In the genomic region with DNA sequence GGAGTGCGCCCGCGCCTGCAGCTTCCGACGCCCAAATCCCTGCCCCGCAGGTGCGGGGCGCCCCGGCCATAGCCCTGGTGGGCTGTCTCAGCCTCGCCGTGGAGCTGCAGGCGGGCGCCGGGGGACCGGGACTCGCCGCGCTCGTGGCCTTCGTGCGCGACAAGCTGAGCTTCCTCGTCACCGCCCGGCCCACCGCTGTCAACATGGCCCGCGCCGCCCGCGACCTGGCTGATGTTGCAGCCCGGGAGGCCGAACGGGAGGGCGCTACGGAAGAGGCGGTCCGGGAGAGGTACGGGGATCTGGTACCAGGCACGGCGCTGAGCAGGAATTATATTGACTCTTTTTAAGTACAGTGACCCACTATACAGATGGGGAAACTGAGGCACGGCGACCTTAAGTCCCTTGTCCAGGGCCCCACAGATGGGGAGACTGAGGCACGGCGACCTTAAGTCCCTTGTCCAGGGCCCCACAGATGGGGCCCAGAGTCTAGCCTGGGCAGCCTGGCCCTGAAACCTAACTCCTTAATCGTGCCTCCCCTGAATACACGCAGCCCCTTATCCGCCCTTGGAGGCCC, we compare ENCODE assay signal across 1 cellular context.
TF ChIP-seq lines count a peak whose summit lies in the region.

No MANE protein-coding gene starts in this region.

TF ChIP-seq in liver, 16 proteins besides CTCF, POLR2A, EP300 and RAD21 (continued from another document):
- TF ChIP-seq, protein P1, sequence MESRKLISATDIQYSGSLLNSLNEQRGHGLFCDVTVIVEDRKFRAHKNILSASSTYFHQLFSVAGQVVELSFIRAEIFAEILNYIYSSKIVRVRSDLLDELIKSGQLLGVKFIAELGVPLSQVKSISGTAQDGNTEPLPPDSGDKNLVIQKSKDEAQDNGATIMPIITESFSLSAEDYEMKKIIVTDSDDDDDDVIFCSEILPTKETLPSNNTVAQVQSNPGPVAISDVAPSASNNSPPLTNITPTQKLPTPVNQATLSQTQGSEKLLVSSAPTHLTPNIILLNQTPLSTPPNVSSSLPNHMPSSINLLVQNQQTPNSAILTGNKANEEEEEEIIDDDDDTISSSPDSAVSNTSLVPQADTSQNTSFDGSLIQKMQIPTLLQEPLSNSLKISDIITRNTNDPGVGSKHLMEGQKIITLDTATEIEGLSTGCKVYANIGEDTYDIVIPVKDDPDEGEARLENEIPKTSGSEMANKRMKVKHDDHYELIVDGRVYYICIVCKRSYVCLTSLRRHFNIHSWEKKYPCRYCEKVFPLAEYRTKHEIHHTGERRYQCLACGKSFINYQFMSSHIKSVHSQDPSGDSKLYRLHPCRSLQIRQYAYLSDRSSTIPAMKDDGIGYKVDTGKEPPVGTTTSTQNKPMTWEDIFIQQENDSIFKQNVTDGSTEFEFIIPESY (IDR thresholded peaks at IDR 0.05) = no peak
- TF ChIP-seq FOXA1 (IDR thresholded peaks at IDR 0.05) = no peak
- TF ChIP-seq HNF4G (IDR thresholded peaks at IDR 0.05) = no peak
- TF ChIP-seq, protein P2, sequence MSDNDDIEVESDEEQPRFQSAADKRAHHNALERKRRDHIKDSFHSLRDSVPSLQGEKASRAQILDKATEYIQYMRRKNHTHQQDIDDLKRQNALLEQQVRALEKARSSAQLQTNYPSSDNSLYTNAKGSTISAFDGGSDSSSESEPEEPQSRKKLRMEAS (IDR thresholded peaks at IDR 0.05) = no peak
- no peak for TF ChIP-seq JUND (IDR thresholded peaks at IDR 0.05)
- TF ChIP-seq TAF1 (conservative IDR thresholded peaks at IDR 0.05) = no peak
- no peak for TF ChIP-seq EGR1 (IDR thresholded peaks at IDR 0.05; ENCODE audit: low read depth in 2 of 2)
- no peak for TF ChIP-seq NR2F2 (IDR thresholded peaks at IDR 0.05)
- TF ChIP-seq HNF4A (conservative IDR thresholded peaks at IDR 0.05) = no peak
- TF ChIP-seq RXRA (IDR thresholded peaks at IDR 0.05) = no peak
